ENCODE assay signal across 8 cellular contexts in the genomic region with DNA sequence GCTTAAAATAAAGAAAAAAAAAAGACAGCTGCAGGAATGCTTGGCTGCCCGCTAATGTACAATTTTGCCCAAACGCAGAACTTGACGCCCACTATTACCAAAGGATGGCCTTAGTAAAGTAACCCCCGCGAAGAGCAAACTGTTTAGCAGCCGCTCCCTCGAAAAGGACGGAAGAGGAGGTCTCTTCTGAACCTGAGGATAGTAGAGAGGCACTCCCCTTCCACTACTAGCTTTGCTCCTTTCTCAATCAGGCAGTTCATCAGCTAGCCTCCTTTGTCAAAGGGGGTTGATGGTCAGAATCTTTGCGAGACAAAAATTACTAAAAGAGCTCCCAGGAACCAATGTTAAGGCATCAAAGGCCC. TPM values are rescaled to one million over a fixed set of nuclear protein-coding genes. Genes with fewer than 3 reads are reported as not detected.
DNase-seq lines count a peak whose midpoint lies in the region; ATAC-seq and TF ChIP-seq lines count a peak whose summit lies in the region.

No MANE protein-coding gene starts in this region.

- ATAC-seq in natural killer cell (no peak), GM19328 (IDR thresholded peaks at IDR 0.05; ENCODE audit: unreplicated experiment) (no peak)

- no peaks in the 10 kb centered on the region for H3K36me3 Mint-ChIP-seq in natural killer cell

- no peaks in the 10 kb centered on the region for H3K27me3 Mint-ChIP-seq in natural killer cell (ENCODE audit: low read depth in 2 of 2)

- H3K9ac ChIP-seq in SK-N-MC (ENCODE audit: insufficient read length): peak overlapping the region; percentile 60

- no peaks in the 10 kb centered on the region for H3K9me3 Mint-ChIP-seq in natural killer cell

- H3K4me1 Mint-ChIP-seq in natural killer cell: peaks cover 40 to 44% of the 10 kb centered on the region in 2 donors

- no peak for TF ChIP-seq CTCF in BJ (IDR thresholded peaks at IDR 0.05; ENCODE audit: insufficient read depth, low read depth, low read length)
- no peak for TF ChIP-seq CTCF in natural killer cell (IDR thresholded peaks at IDR 0.05)

- H3K4me1 ChIP-seq in esophagus (ENCODE audit: control insufficient read depth in 2 of 2, insufficient read depth in 2 of 2, low read length in 1 of 2): no peaks in the 10 kb centered on the region

- CTCF ChIA-PET in BJ (lab: Yijun Ruan, JAX): interaction anchor here (0.6 to 1.7 kb wide), 5 partner anchors 76 to 648 kb away, joined by 3 to 10 read pairs (median 6); no protein-coding TSS in a partner anchor

- WGBS in esophagus, 2 donors: 4 to 5% methylated on average over 9 of the region's 9 CpGs

- H3K27me3 ChIP-seq in BJ (ENCODE audit: control insufficient read depth, insufficient read depth, low read length) (no peaks in the 10 kb centered on the region), H7 (ENCODE audit: control insufficient read depth, insufficient read depth, low read length) (no peaks in the 10 kb centered on the region), esophagus (ENCODE audit: control insufficient read depth in 1 of 2, insufficient read depth in 2 of 2, low read length in 2 of 2) (no peaks in the 10 kb centered on the region)

- H3K9me3 ChIP-seq in SK-N-MC (ENCODE audit: low read depth, low read length) (no peaks in the 10 kb centered on the region), esophagus (ENCODE audit: control insufficient read depth in 2 of 2, insufficient read depth in 1 of 2, low read depth in 1 of 2, low read length in 1 of 2) (no peaks in the 10 kb centered on the region)

- H3K27ac ChIP-seq in SK-N-MC (no peak overlapping the region), esophagus (ENCODE audit: low read depth in 2 of 2, low read length in 1 of 2) (peak overlapping the region; percentile 94 to 99)

- peak overlapping the region; percentile 98 for H3K4me3 Mint-ChIP-seq in natural killer cell

- H3K4me3 ChIP-seq in BJ (ENCODE audit: low read depth, low read length): peak overlapping the region; percentile 71
- peak overlapping the region; percentile 64 for H3K4me3 ChIP-seq in H7 (ENCODE audit: insufficient read depth, low read depth, low read length)
- H3K4me3 ChIP-seq in SK-N-MC: peak overlapping the region; percentile 91
- H3K4me3 ChIP-seq in esophagus (ENCODE audit: low read depth in 1 of 2, low read length in 2 of 2): peak overlapping the region; percentile 72 to 76

- peak overlapping the region; percentile 96 to 97 for H3K27ac Mint-ChIP-seq in natural killer cell

- DNase-seq in BJ (ENCODE audit: low read depth): no peak
- peak; percentile 20 for DNase-seq in H7
- no peak for DNase-seq in SK-N-MC (ENCODE audit: low read depth, low spot score)
- no peak for DNase-seq in natural killer cell
- no peak for DNase-seq in globus pallidus (ENCODE audit: low spot score)
- DNase-seq in amniotic stem cell (lab: John Stamatoyannopoulos, UW): no peak

- intact Hi-C loops in natural killer cell (cut with micrococcal nuclease): loop anchor here (2.0 to 10.0 kb wide), 5 partner anchors 141 to 981 kb away; partner anchors contain the start of genes CDADC1 and FNDC3A

- H3K36me3 ChIP-seq in BJ (ENCODE audit: control insufficient read depth, insufficient read depth, low read length) (no peaks in the 10 kb centered on the region; the same call in 1 of the 2 replicates), H7 (replicated peaks; ENCODE audit: control insufficient read depth, insufficient read depth, low read length) (no peaks in the 10 kb centered on the region), SK-N-MC (ENCODE audit: insufficient read depth, low read length) (no peaks in the 10 kb centered on the region), esophagus (ENCODE audit: control insufficient read depth in 2 of 2, insufficient read depth in 2 of 2, low read length in 1 of 2) (no peaks in the 10 kb centered on the region)

- POLR2A ChIA-PET in BJ (lab: Charles Lee): interaction anchor here (0.6 to 1.5 kb wide), 4 partner anchors 129 to 1971 kb away, joined by 3 to 4 read pairs (median 4); partner anchors contain the start of gene KPNA3

RNA-seq across cellular contexts. Expression of gene CAB39L, which starts 0.6 kb away (rescaled TPM):
- polyA plus RNA-seq in BJ (2011; rRNA removed) (6.5 and 9.4 TPM in 2 replicates), esophagus (10 to 100 TPM in 1 of 2 donors, 1 to 10 TPM in 1; 9.8 to 15.9 TPM)
- 6.3 and 6.8 TPM in 2 replicates for polyA minus RNA-seq in BJ (2011; rRNA and poly(A)+ RNA removed)
- 4.0 and 7.1 TPM in 2 replicates for total RNA-seq in H7 (2014; rRNA removed; shearing (Covaris generic))
- total RNA-seq in natural killer cell: 1 to 10 TPM; 4.4 to 6.5 (median 6.0) TPM

RNA-seq across cellular contexts. Expression of gene SETDB2, which starts 0.8 kb away (rescaled TPM):
- polyA plus RNA-seq in BJ (2011; rRNA removed): 2.3 and 4.9 TPM in 2 replicates
- 2.2 and 2.6 TPM in 2 replicates for polyA minus RNA-seq in BJ (2011; rRNA and poly(A)+ RNA removed)
- 2.8 and 4.6 TPM in 2 replicates for total RNA-seq in H7 (2014; rRNA removed; shearing (Covaris generic))
- polyA plus RNA-seq in esophagus: 1 to 10 TPM; 2.0 to 2.1 TPM
- total RNA-seq in natural killer cell: 10 to 100 TPM; 15.8 to 17.4 (median 16.4) TPM

RNA-seq across cellular contexts. Expression of gene PHF11, which starts 52.4 kb away (rescaled TPM):
- polyA plus RNA-seq in BJ (2011; rRNA removed) (18.7 and 28.8 TPM in 2 replicates), esophagus (10 to 100 TPM; 24.5 to 55.4 TPM)
- polyA minus RNA-seq in BJ (2011; rRNA and poly(A)+ RNA removed): 9.6 and 11.8 TPM in 2 replicates
- 6.3 and 7.0 TPM in 2 replicates for total RNA-seq in H7 (2014; rRNA removed; shearing (Covaris generic))
- 100 to 1,000 TPM in 2 of 3 donors, 10 to 100 TPM in 1; 89.0 to 113 (median 111) TPM for total RNA-seq in natural killer cell

Comparison
In these comparisons a context has a peak if more than half of its experiments do, and no peak if none do; other contexts are left out.
1. RNA of gene PHF11, which starts 52.4 kb away (total RNA-seq): 89.0 to 113 TPM in natural killer cell; 6.3 to 7.0 TPM in H7; every median in the first group is over 10 times any median in the second.
2. Peak in every context shown above with its lines, with median percentiles within 50 percentile points of each other: H3K4me3 ChIP-seq.